16 cellular contexts compared by ENCODE assay signal in the genomic region with DNA sequence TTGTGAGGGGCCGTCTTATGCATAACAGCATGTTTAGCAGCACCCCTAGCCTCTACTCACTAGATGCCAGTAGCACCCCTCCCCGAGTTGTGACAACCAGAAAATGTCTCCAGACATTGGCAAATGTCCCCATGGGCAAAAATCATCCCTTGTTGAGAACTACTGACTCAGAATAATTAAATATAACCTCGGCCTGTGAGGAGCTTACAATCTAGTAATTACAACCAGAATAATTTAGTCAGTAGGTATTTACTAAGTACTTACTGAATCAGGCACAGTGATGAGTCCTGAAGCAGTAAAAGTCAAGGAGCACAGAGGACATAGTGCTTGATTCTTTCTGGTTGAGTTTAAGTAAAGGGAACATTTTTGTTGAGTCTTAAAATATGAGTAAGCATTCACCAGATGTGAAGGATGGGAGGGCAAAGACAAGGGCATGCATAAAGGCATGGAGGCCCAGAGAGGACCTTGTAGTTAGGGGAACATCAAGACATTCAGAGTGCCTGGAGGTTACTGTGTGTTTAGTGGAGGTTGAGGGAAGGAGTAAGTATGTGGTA. TPM values are rescaled to one million over a fixed set of nuclear protein-coding genes. Genes with fewer than 3 reads are reported as not detected.
DNase-seq lines count a peak whose midpoint lies in the region; ATAC-seq and TF ChIP-seq lines count a peak whose summit lies in the region.
"Had no signal": no experiment of that assay in that cellular context is flagged by ENCODE, and none has a peak within 500 bp of the region (broad histone marks: within the 10 kb centered on the region; RNA-seq: fewer than 3 reads in every experiment).

No MANE protein-coding gene starts in this region.

- CTCF ChIA-PET in CD4-positive, alpha-beta memory T cell (lab: Charles Lee; ENCODE audit: partially characterized antibody), result interaction anchor here (1.2 to 1.9 kb wide), 2 partner anchors 11 to 35 kb away, joined by 3 to 8 read pairs; no protein-coding TSS in a partner anchor

- no peak for TF ChIP-seq CTCF in gastroesophageal sphincter (IDR thresholded peaks at IDR 0.05)

- H3K9me2 ChIP-seq in Karpas-422 (replicated peaks; ENCODE audit: insufficient read depth, low read length), result no peaks in the 10 kb centered on the region

- no peaks in the 10 kb centered on the region for H4K20me1 ChIP-seq in Karpas-422 (ENCODE audit: insufficient read depth, low read depth, low read length)

- ATAC-seq in gastroesophageal sphincter (no peak), GM19455 (IDR thresholded peaks at IDR 0.05; ENCODE audit: unreplicated experiment) (no peak)
- ATAC-seq in stimulated activated naive B cell treated with anti-CD40 and anti-IgM and Interleukin-4, amounts not matched to agents 10 μg/mL and 1 μg/mL and 100 μg/mL, for 72 hours (replicated peaks), result no peak
- ATAC-seq: Panc1 had no signal

- H3K27me3 ChIP-seq in Karpas-422 (ENCODE audit: low read length) (no peaks in the 10 kb centered on the region), gastroesophageal sphincter (no peaks in the 10 kb centered on the region)
- H3K27me3 ChIP-seq in CD4-positive, alpha-beta memory T cell (ENCODE audit: insufficient read depth, low read length), result no peaks in the 10 kb centered on the region
- H3K27me3 ChIP-seq: thyroid gland had no signal

- POLR2A ChIA-PET in CD4-positive, alpha-beta memory T cell (lab: Charles Lee; ENCODE audit: partially characterized antibody), result interaction anchor here (1.2 kb wide), 1 partner anchor 17 kb away, joined by 3 read pairs; no protein-coding TSS in a partner anchor

- H2AFZ ChIP-seq in Karpas-422 (ENCODE audit: low read length), result no peak overlapping the region

- intact Hi-C loops in activated CD4-positive, alpha-beta T cell treated with anti-CD3 and anti-CD28 coated beads, Interleukin-2, amount 10 ng/mL, durations not matched to agents 24 days and 14 days (cut with micrococcal nuclease), result loop anchor here (5.0 kb wide), 1 partner anchor 47 kb away; a partner anchor contains a TSS
- intact Hi-C loops in CD4-positive, alpha-beta memory T cell (cut with micrococcal nuclease), result no loop called here

- no peak for TF ChIP-seq POLR2A in gastroesophageal sphincter (IDR thresholded peaks at IDR 0.05)

- WGBS in gastroesophageal sphincter (ENCODE audit: low coverage in 1 of 2), 2 donors, result 79 to 81% methylated on average over 2 to 3 of the region's 3 CpGs

- no peak overlapping the region for H3K4me3 Mint-ChIP-seq in activated CD4-positive, alpha-beta T cell treated with anti-CD3 and anti-CD28 coated beads, Interleukin-2, amount 10 ng/mL, durations not matched to agents 24 days and 14 days
- no peak overlapping the region for H3K4me3 Mint-ChIP-seq in stimulated activated naive B cell treated with anti-CD40 and anti-IgM and Interleukin-4, amounts not matched to agents 10 μg/mL and 1 μg/mL and 100 μg/mL, for 72 hours
- no peak overlapping the region for H3K4me3 Mint-ChIP-seq in CD4-positive, alpha-beta memory T cell

- no peak for DNase-seq in activated CD4-positive, alpha-beta T cell treated with anti-CD3 and anti-CD28 coated beads, Interleukin-2, amount 10 ng/mL, durations not matched to agents 24 days and 14 days
- no peak for DNase-seq in activated CD4-positive, alpha-beta T cell treated with anti-CD3 and anti-CD28 coated beads, Interleukin-2, amount 50 U/mL, for 4 hours
- DNase-seq in Karpas-422, result no peak
- no peak for DNase-seq in stimulated activated naive B cell treated with anti-CD40 and anti-IgM and Interleukin-4, amounts not matched to agents 10 μg/mL and 1 μg/mL and 100 μg/mL, for 72 hours
- DNase-seq in activated CD8-positive, alpha-beta memory T cell treated with anti-CD3 and anti-CD28 coated beads, Interleukin-2, amount 50 U/mL, for 48 hours, result no peak
- DNase-seq in CD4-positive, alpha-beta memory T cell, result no peak
- DNase-seq: MV-4-11; retina; stimulated activated CD4-positive, alpha-beta T cell treated with anti-CD3 and anti-CD28 coated beads, Interleukin-1b, Interleukin-23, amount 100 ng/mL, for 48 hours; SW 1271; thyroid gland had no signal

- H3K4me2 ChIP-seq in Karpas-422 (ENCODE audit: low read depth, low read length, poor library complexity, severe bottlenecking), result no peak overlapping the region

- H3K9ac ChIP-seq in Karpas-422 (ENCODE audit: low read length), result no peak overlapping the region

- H3K36me3 ChIP-seq in Karpas-422 (ENCODE audit: insufficient read depth, low read length) (peaks cover 55% of the 10 kb centered on the region), gastroesophageal sphincter (no peaks in the 10 kb centered on the region)
- peaks cover 20% of the 10 kb centered on the region for H3K36me3 ChIP-seq in CD4-positive, alpha-beta memory T cell (ENCODE audit: insufficient read depth, low read length)

- peaks cover 54% of the 10 kb centered on the region for H3K36me3 Mint-ChIP-seq in activated CD4-positive, alpha-beta T cell treated with anti-CD3 and anti-CD28 coated beads, Interleukin-2, amount 10 ng/mL, durations not matched to agents 24 days and 14 days (ENCODE audit: low read depth)
- peaks cover 26 to 51% of the 10 kb centered on the region in 2 donors for H3K36me3 Mint-ChIP-seq in stimulated activated naive B cell treated with anti-CD40 and anti-IgM and Interleukin-4, amounts not matched to agents 10 μg/mL and 1 μg/mL and 100 μg/mL, for 72 hours
- peaks cover 48 to 51% of the 10 kb centered on the region in 2 donors for H3K36me3 Mint-ChIP-seq in CD4-positive, alpha-beta memory T cell

- H3K9me3 Mint-ChIP-seq in activated CD4-positive, alpha-beta T cell treated with anti-CD3 and anti-CD28 coated beads, Interleukin-2, amount 10 ng/mL, durations not matched to agents 24 days and 14 days, result peaks cover 6% of the 10 kb centered on the region
- H3K9me3 Mint-ChIP-seq in stimulated activated naive B cell treated with anti-CD40 and anti-IgM and Interleukin-4, amounts not matched to agents 10 μg/mL and 1 μg/mL and 100 μg/mL, for 72 hours, result no peaks in the 10 kb centered on the region
- no peaks in the 10 kb centered on the region for H3K9me3 Mint-ChIP-seq in CD4-positive, alpha-beta memory T cell

- H3K4me3 ChIP-seq in Karpas-422 (ENCODE audit: low read length) (no peak overlapping the region), gastroesophageal sphincter (no peak overlapping the region)
- no peak overlapping the region for H3K4me3 ChIP-seq in CD4-positive, alpha-beta memory T cell (ENCODE audit: low read length in 2 of 2)
- H3K4me3 ChIP-seq: HAP-1, thyroid gland had no signal

- H3K9me3 ChIP-seq in Karpas-422 (ENCODE audit: low read length) (no peaks in the 10 kb centered on the region), gastroesophageal sphincter (no peaks in the 10 kb centered on the region)
- H3K9me3 ChIP-seq in CD4-positive, alpha-beta memory T cell (ENCODE audit: control insufficient read depth in 1 of 2, low read length in 2 of 2), result no peaks in the 10 kb centered on the region
- H3K9me3 ChIP-seq: HAP-1, thyroid gland had no signal

- H3K79me2 ChIP-seq in Karpas-422 (ENCODE audit: low read length), result peaks cover 89% of the 10 kb centered on the region

- H3K27me3 Mint-ChIP-seq in activated CD4-positive, alpha-beta T cell treated with anti-CD3 and anti-CD28 coated beads, Interleukin-2, amount 10 ng/mL, durations not matched to agents 24 days and 14 days, result no peaks in the 10 kb centered on the region
- no peaks in the 10 kb centered on the region for H3K27me3 Mint-ChIP-seq in stimulated activated naive B cell treated with anti-CD40 and anti-IgM and Interleukin-4, amounts not matched to agents 10 μg/mL and 1 μg/mL and 100 μg/mL, for 72 hours
- no peaks in the 10 kb centered on the region for H3K27me3 Mint-ChIP-seq in CD4-positive, alpha-beta memory T cell

- peaks cover 58% of the 10 kb centered on the region for H3K4me1 ChIP-seq in Karpas-422 (ENCODE audit: low read length)
- peaks cover 10 to 87% (median 25%) of the 10 kb centered on the region in 3 donors for H3K4me1 ChIP-seq in gastroesophageal sphincter
- H3K4me1 ChIP-seq in CD4-positive, alpha-beta memory T cell (ENCODE audit: insufficient read depth, low read length), result peaks cover 18% of the 10 kb centered on the region
- H3K4me1 ChIP-seq: HAP-1 had no signal

- H3K27ac Mint-ChIP-seq in activated CD4-positive, alpha-beta T cell treated with anti-CD3 and anti-CD28 coated beads, Interleukin-2, amount 10 ng/mL, durations not matched to agents 24 days and 14 days, result peak overlapping the region; percentile 2
- H3K27ac Mint-ChIP-seq in stimulated activated naive B cell treated with anti-CD40 and anti-IgM and Interleukin-4, amounts not matched to agents 10 μg/mL and 1 μg/mL and 100 μg/mL, for 72 hours, result peak overlapping the region; percentile 22
- H3K27ac Mint-ChIP-seq in CD4-positive, alpha-beta memory T cell, result peak overlapping the region in 2 of 7 donors; percentile 52 to 57

- H3K4me1 Mint-ChIP-seq in activated CD4-positive, alpha-beta T cell treated with anti-CD3 and anti-CD28 coated beads, Interleukin-2, amount 10 ng/mL, durations not matched to agents 24 days and 14 days, result peaks cover 38% of the 10 kb centered on the region
- peaks cover 21 to 53% of the 10 kb centered on the region in 2 donors for H3K4me1 Mint-ChIP-seq in stimulated activated naive B cell treated with anti-CD40 and anti-IgM and Interleukin-4, amounts not matched to agents 10 μg/mL and 1 μg/mL and 100 μg/mL, for 72 hours
- H3K4me1 Mint-ChIP-seq in CD4-positive, alpha-beta memory T cell, result peaks cover 25 to 57% (median 35%) of the 10 kb centered on the region in 4 donors

- no peak for TF ChIP-seq EP300 in gastroesophageal sphincter (IDR thresholded peaks at IDR 0.05)

- H3K27ac ChIP-seq in Karpas-422 (ENCODE audit: low read length) (peak overlapping the region; percentile 48), gastroesophageal sphincter (peak overlapping the region; percentile 57 to 75 (median 66))
- H3K27ac ChIP-seq in CD4-positive, alpha-beta memory T cell (ENCODE audit: low read depth, low read length), result no peak overlapping the region

RNA-seq across cellular contexts. Expression of a gene that starts 44.1 kb away (rescaled TPM):
- 1.4 and 1.5 TPM in 2 replicates for total RNA-seq in activated CD4-positive, alpha-beta T cell treated with anti-CD3 and anti-CD28 coated beads, Interleukin-2, amount 10 ng/mL, durations not matched to agents 24 days and 14 days
- total RNA-seq in Karpas-422 (2014; rRNA removed; shearing (Covaris generic); ENCODE audit: low replicate concordance), result 2.3 and 3.2 TPM in 2 replicates
- 10 to 100 TPM in 3 of 4 donors, 1 to 10 TPM in 1; 6.1 to 25.5 (median 10.2) TPM for total RNA-seq in gastroesophageal sphincter
- under 1 TPM; 0.20 to 0.33 TPM for total RNA-seq in CD4-positive, alpha-beta memory T cell
- polyA plus RNA-seq in CD4-positive, alpha-beta memory T cell, result under 1 TPM in 1 of 2 donors, not detected in 1; 0.14 TPM
- total RNA-seq: dermis microvascular lymphatic vessel endothelial cell had no signal

RNA-seq across cellular contexts. Expression of a gene that starts 48.0 kb away (rescaled TPM):
- 66.5 and 73.2 TPM in 2 replicates for total RNA-seq in activated CD4-positive, alpha-beta T cell treated with anti-CD3 and anti-CD28 coated beads, Interleukin-2, amount 10 ng/mL, durations not matched to agents 24 days and 14 days
- 52.4 and 62.6 TPM in 2 replicates for total RNA-seq in Karpas-422 (2014; rRNA removed; shearing (Covaris generic); ENCODE audit: low replicate concordance)
- total RNA-seq in gastroesophageal sphincter, result 10 to 100 TPM; 32.4 to 54.2 (median 46.5) TPM
- total RNA-seq in CD4-positive, alpha-beta memory T cell, result 10 to 100 TPM; 70.4 to 73.6 TPM
- 10 to 100 TPM; 47.7 to 67.2 TPM for polyA plus RNA-seq in CD4-positive, alpha-beta memory T cell
